ENCODE assay signal across 28 cellular contexts in genomic region chr10:131244836-131245235, GRCh38.
"Had no signal": no experiment of that assay in that cellular context is flagged by ENCODE, and none has a peak within 500 bp of the region (broad histone marks: within the 10 kb centered on the region; RNA-seq: fewer than 3 reads in every experiment).

No MANE protein-coding gene starts in this region.

- H3K36me3 Mint-ChIP-seq: naive thymus-derived CD8-positive, alpha-beta T cell; natural killer cell treated with Interleukin-12 subunit alpha and Interleukin-12 subunit beta and Interleukin-15 and Interleukin-18, amount 100 ng/mL, for 72 hours; stimulated activated memory B cell treated with anti-CD40 and anti-IgM and Interleukin-4, amounts not matched to agents 10 μg/mL and 1 μg/mL and 100 μg/mL, for 72 hours had no signal

- DNase-seq: naive thymus-derived CD8-positive, alpha-beta T cell; nephron progenitor cell; occipital lobe; pancreas; psoas muscle; right cardiac atrium; small intestine; stimulated activated CD4-positive, alpha-beta T cell treated with anti-CD3 and anti-CD28 coated beads, Interleukin-12 subunit alpha, Interleukin-12 subunit beta, amount 100 ng/mL, for 4 hours; stimulated activated CD4-positive, alpha-beta T cell treated with anti-CD3 and anti-CD28 coated beads, Interleukin-1b, Interleukin-23, amount 100 ng/mL, for 48 hours; stimulated activated CD4-positive, alpha-beta T cell treated with anti-CD3 and anti-CD28 coated beads, Interleukin-4, amount 100 ng/mL, for 1 hour; stimulated activated CD4-positive, alpha-beta T cell treated with anti-CD3 and anti-CD28 coated beads, Interleukin-4, amount 100 ng/mL, for 4 hours; stimulated activated CD8-positive, alpha-beta memory T cell treated with anti-CD3 and anti-CD28 coated beads, Interleukin-4, amount 100 ng/mL, for 48 hours; stimulated activated naive CD4-positive, alpha-beta T cell; stimulated activated naive CD8-positive, alpha-beta T cell treated with anti-CD3 and anti-CD28 coated beads, Interleukin-15, amount 100 ng/mL, for 72 hours; stimulated activated naive CD8-positive, alpha-beta T cell treated with anti-CD3 and anti-CD28 coated beads, Interleukin-15, Interleukin-2, amounts not matched to agents 100 U/mL and 50 U/mL, for 24 hours; substantia nigra; thyroid gland; trophoblast cell; uterus had no signal

- H3K4me3 ChIP-seq: pancreas, psoas muscle, right lobe of liver, sigmoid colon, thoracic aorta, thyroid gland, tibial nerve, upper lobe of left lung, uterus had no signal

- H3K27ac Mint-ChIP-seq: naive thymus-derived CD8-positive, alpha-beta T cell; natural killer cell treated with Interleukin-12 subunit alpha and Interleukin-12 subunit beta and Interleukin-15 and Interleukin-18, amount 100 ng/mL, for 72 hours; nephron progenitor cell; progenitor cell of endocrine pancreas; stimulated activated memory B cell treated with anti-CD40 and anti-IgM and Interleukin-4, amounts not matched to agents 10 μg/mL and 1 μg/mL and 100 μg/mL, for 72 hours; stimulated activated naive CD8-positive, alpha-beta T cell treated with anti-CD3 and anti-CD28 coated beads, Interleukin-15, amount 100 ng/mL, for 72 hours had no signal

- ATAC-seq: naive thymus-derived CD8-positive, alpha-beta T cell; natural killer cell treated with Interleukin-12 subunit alpha and Interleukin-12 subunit beta and Interleukin-15 and Interleukin-18, amount 100 ng/mL, for 72 hours; pancreas; psoas muscle; right cardiac atrium; stimulated activated memory B cell treated with anti-CD40 and anti-IgM and Interleukin-4, amounts not matched to agents 10 μg/mL and 1 μg/mL and 100 μg/mL, for 72 hours; stimulated activated naive CD8-positive, alpha-beta T cell treated with anti-CD3 and anti-CD28 coated beads, Interleukin-15, amount 100 ng/mL, for 72 hours; stimulated activated naive CD8-positive, alpha-beta T cell treated with anti-CD3 and anti-CD28 coated beads, Interleukin-15, Interleukin-2, amounts not matched to agents 100 U/mL and 50 U/mL, for 24 hours had no signal

- H3K4me1 Mint-ChIP-seq: naive thymus-derived CD8-positive, alpha-beta T cell; stimulated activated memory B cell treated with anti-CD40 and anti-IgM and Interleukin-4, amounts not matched to agents 10 μg/mL and 1 μg/mL and 100 μg/mL, for 72 hours; stimulated activated naive CD8-positive, alpha-beta T cell treated with anti-CD3 and anti-CD28 coated beads, Interleukin-15, amount 100 ng/mL, for 72 hours had no signal

- H3K4me1 ChIP-seq: pancreas, psoas muscle, right lobe of liver, sigmoid colon, tibial nerve, upper lobe of left lung, uterus had no signal

- H3K36me3 ChIP-seq: pancreas, right lobe of liver, sigmoid colon, thoracic aorta, thyroid gland, tibial nerve, upper lobe of left lung, uterus had no signal

- H3K27me3 ChIP-seq: right lobe of liver, thyroid gland, tibial nerve, upper lobe of left lung, uterus had no signal

- H3K27ac ChIP-seq: pancreas, psoas muscle, right lobe of liver, sigmoid colon, thoracic aorta, thyroid gland, tibial nerve, upper lobe of left lung, uterus had no signal

- H3K4me3 Mint-ChIP-seq: naive thymus-derived CD8-positive, alpha-beta T cell; natural killer cell treated with Interleukin-12 subunit alpha and Interleukin-12 subunit beta and Interleukin-15 and Interleukin-18, amount 100 ng/mL, for 72 hours; nephron progenitor cell; neural crest cell; stimulated activated memory B cell treated with anti-CD40 and anti-IgM and Interleukin-4, amounts not matched to agents 10 μg/mL and 1 μg/mL and 100 μg/mL, for 72 hours; stimulated activated naive CD8-positive, alpha-beta T cell treated with anti-CD3 and anti-CD28 coated beads, Interleukin-15, amount 100 ng/mL, for 72 hours had no signal

- H3K9me3 ChIP-seq: pancreas, psoas muscle, right lobe of liver, sigmoid colon, thoracic aorta, thyroid gland, tibial nerve, upper lobe of left lung, uterus had no signal

- H3K9me3 Mint-ChIP-seq: naive thymus-derived CD8-positive, alpha-beta T cell; natural killer cell treated with Interleukin-12 subunit alpha and Interleukin-12 subunit beta and Interleukin-15 and Interleukin-18, amount 100 ng/mL, for 72 hours; nephron progenitor cell; neural crest cell; stimulated activated memory B cell treated with anti-CD40 and anti-IgM and Interleukin-4, amounts not matched to agents 10 μg/mL and 1 μg/mL and 100 μg/mL, for 72 hours; stimulated activated naive CD8-positive, alpha-beta T cell treated with anti-CD3 and anti-CD28 coated beads, Interleukin-15, amount 100 ng/mL, for 72 hours had no signal
